9 cellular contexts compared by ENCODE assay signal in genomic region chr1:205248793-205249601, GRCh38. TPM values are rescaled to one million over a fixed set of nuclear protein-coding genes. Genes with fewer than 3 reads are reported as not detected.
DNase-seq lines count a peak whose midpoint lies in the region; ATAC-seq and TF ChIP-seq lines count a peak whose summit lies in the region.
"Had no signal": no experiment of that assay in that cellular context is flagged by ENCODE, and none has a peak within 500 bp of the region (broad histone marks: within the 10 kb centered on the region; RNA-seq: fewer than 3 reads in every experiment).

No MANE protein-coding gene starts in this region.

- no peak overlapping the region for H3K4me3 ChIP-seq in urinary bladder (ENCODE audit: low read depth, low read length)
- no peak overlapping the region for H3K4me3 ChIP-seq in esophagus squamous epithelium

- no peak for TF ChIP-seq POLR2A in esophagus squamous epithelium (IDR thresholded peaks at IDR 0.05)

- POLR2A ChIA-PET in HEK293T (lab: Yijun Ruan, JAX) = no interaction called here

- DNase-seq in NCI-H2081 (lab: John Stamatoyannopoulos, UW) = peak; percentile 23 to 52
- no peak for DNase-seq in NCI-H2081 treated with DMSO at 0.1 percent for 48 hours (lab: John Stamatoyannopoulos, UW)
- peak; percentile 33 for DNase-seq in dermis blood vessel endothelial cell
- DNase-seq in midbrain (lab: John Stamatoyannopoulos, UW) = peak; percentile 83
- DNase-seq in esophagus squamous epithelium (lab: John Stamatoyannopoulos, UW) = no peak
- no peak for DNase-seq in HEK293T (ENCODE audit: extremely low spot score)

- no peak for ATAC-seq in activated CD4-positive, CD25-positive, alpha-beta regulatory T cell treated with anti-CD3 and anti-CD28 coated beads, Interleukin-2, amount 50 U/mL, for 24 hours
- ATAC-seq: Panc1 had no signal

- H3K27ac ChIP-seq in urinary bladder (ENCODE audit: low read depth) (peak overlapping the region; percentile 13), esophagus squamous epithelium (peak overlapping the region in 2 of 4 donors; percentile 36 to 53)

- TF ChIP-seq CTCF in esophagus squamous epithelium (IDR thresholded peaks at IDR 0.05) = no peak

- intact Hi-C loops in esophagus squamous epithelium (cut with DNase I) = loop anchor here (10.0 kb wide), 1 partner anchor 254 kb away; no protein-coding TSS in a partner anchor

- H3K36me3 ChIP-seq in urinary bladder (ENCODE audit: insufficient read depth) = no peaks in the 10 kb centered on the region
- H3K36me3 ChIP-seq in esophagus squamous epithelium = no peaks in the 10 kb centered on the region

- H3K9me3 ChIP-seq in esophagus squamous epithelium = no peaks in the 10 kb centered on the region

- H3K4me1 ChIP-seq in urinary bladder (ENCODE audit: insufficient read depth) (no peaks in the 10 kb centered on the region), esophagus squamous epithelium (peaks cover 0 to 52% (median 36%) of the 10 kb centered on the region in 3 donors)

- no peaks in the 10 kb centered on the region for H3K27me3 ChIP-seq in esophagus squamous epithelium

- CTCF ChIA-PET in HEK293T (lab: Yijun Ruan, JAX) = no interaction called here

- 21% methylated on average over 11 of the region's 11 CpGs for WGBS in urinary bladder
- 50 to 55% methylated on average over 8 to 9 of the region's 11 CpGs for WGBS in esophagus squamous epithelium, 2 donors

TF ChIP-seq in HEK293T, 16 proteins besides CTCF, POLR2A, EP300 and RAD21:
- TF ChIP-seq ELF4 (IDR thresholded peaks at IDR 0.05) (no peak), TARDBP (IDR thresholded peaks at IDR 0.05) (no peak), ARNT (IDR thresholded peaks at IDR 0.05) (no peak), SP1 (IDR thresholded peaks at IDR 0.05) (no peak), BHLHE40 (IDR thresholded peaks at IDR 0.05; ENCODE audit: borderline replicate concordance) (no peak), FOXA1 (IDR thresholded peaks at IDR 0.05) (no peak), FOXK2 (IDR thresholded peaks at IDR 0.05) (no peak), L3MBTL2 (conservative IDR thresholded peaks at IDR 0.05) (no peak), SUZ12 (IDR thresholded peaks at IDR 0.05) (no peak), FOXM1 (IDR thresholded peaks at IDR 0.05; ENCODE audit: borderline replicate concordance) (no peak), PKNOX1 (IDR thresholded peaks at IDR 0.05) (no peak)

RNA-seq across cellular contexts. Expression of gene TMCC2, which starts 21.3 kb away (rescaled TPM):
- 1.7 and 1.9 TPM in 2 replicates for total RNA-seq in dermis blood vessel endothelial cell
- total RNA-seq in urinary bladder = 4.4 TPM
- 2.7 TPM for polyA plus RNA-seq in urinary bladder
- total RNA-seq in esophagus squamous epithelium = 1 to 10 TPM in 1 of 4 donors, under 1 TPM in 3; 0.76 to 1.9 (median 0.91) TPM

RNA-seq across cellular contexts. Expression of gene DSTYK, which starts 37.5 kb away (rescaled TPM):
- total RNA-seq in dermis blood vessel endothelial cell (14.9 and 15.1 TPM in 2 replicates), urinary bladder (15.5 TPM), esophagus squamous epithelium (10 to 100 TPM in 1 of 4 donors, 1 to 10 TPM in 3; 6.5 to 10.9 (median 6.9) TPM)
- polyA plus RNA-seq in urinary bladder = 8.6 TPM

Comparison
In these comparisons a context has a peak if more than half of its experiments do, and no peak if none do; other contexts are left out.
1. DNase-seq: peak in NCI-H2081 (2 of 2), dermis blood vessel endothelial cell (single experiment) and midbrain (single experiment); none in NCI-H2081 treated with DMSO at 0.1 percent for 48 hours (single experiment), esophagus squamous epithelium (single experiment) and HEK293T (single experiment).